ENCODE assay signal across 19 cellular contexts in genomic region chr2:238739668-238740067, GRCh38.
"Had no signal": no experiment of that assay in that cellular context is flagged by ENCODE, and none has a peak within 500 bp of the region (broad histone marks: within the 10 kb centered on the region; RNA-seq: fewer than 3 reads in every experiment).

No MANE protein-coding gene starts in this region.

- H3K27ac Mint-ChIP-seq: activated CD4-positive, alpha-beta T cell treated with anti-CD3 and anti-CD28 coated beads, Interleukin-2, amount 10 ng/mL, durations not matched to agents 7 days and 5 days; activated naive CD4-positive, alpha-beta T cell treated with anti-CD3 and anti-CD28 coated beads, Interleukin-2, amount 50 U/mL, for 24 hours; natural killer cell; type B pancreatic cell had no signal

- H3K36me3 ChIP-seq: neutrophil, right lobe of liver, stomach had no signal

- ATAC-seq: esophagus mucosa, left lobe of liver, natural killer cell, right lobe of liver had no signal

- H3K4me1 Mint-ChIP-seq: activated CD4-positive, alpha-beta T cell treated with anti-CD3 and anti-CD28 coated beads, Interleukin-2, amount 10 ng/mL, durations not matched to agents 7 days and 5 days; activated naive CD4-positive, alpha-beta T cell treated with anti-CD3 and anti-CD28 coated beads, Interleukin-2, amount 50 U/mL, for 24 hours; natural killer cell had no signal

- H3K4me3 Mint-ChIP-seq: activated CD4-positive, alpha-beta T cell treated with anti-CD3 and anti-CD28 coated beads, Interleukin-2, amount 10 ng/mL, durations not matched to agents 7 days and 5 days; activated naive CD4-positive, alpha-beta T cell treated with anti-CD3 and anti-CD28 coated beads, Interleukin-2, amount 50 U/mL, for 24 hours; natural killer cell; type B pancreatic cell had no signal

- H3K27me3 ChIP-seq: neutrophil, right lobe of liver had no signal

- H3K4me2 ChIP-seq: hepatocyte had no signal

- H3K79me2 ChIP-seq: hepatocyte, parathyroid adenoma had no signal

- H3K27ac ChIP-seq: hepatocyte, neutrophil, parathyroid adenoma, right lobe of liver, stomach had no signal

- H2AFZ ChIP-seq: hepatocyte, parathyroid adenoma had no signal

- H3K9me3 ChIP-seq: neutrophil, right lobe of liver had no signal

- H3K4me3 ChIP-seq: hepatocyte, lung, right lobe of liver, stomach had no signal

- H3K4me1 ChIP-seq: parathyroid adenoma, right lobe of liver, stomach had no signal

- DNase-seq: activated CD4-positive, alpha-beta T cell treated with anti-CD3 and anti-CD28 coated beads, Interleukin-2, amount 10 ng/mL, durations not matched to agents 7 days and 5 days; activated gamma-delta T cell; cerebellar nuclear complex; cortex of kidney; kidney; natural killer cell; right lobe of liver; small intestine; stimulated activated CD4-positive, alpha-beta T cell treated with anti-CD3 and anti-CD28 coated beads, Interleukin-4, amount 100 ng/mL, for 1 hour; stomach; T-helper 9 cell had no signal

- H3K36me3 Mint-ChIP-seq: activated naive CD4-positive, alpha-beta T cell treated with anti-CD3 and anti-CD28 coated beads, Interleukin-2, amount 50 U/mL, for 24 hours; natural killer cell; type B pancreatic cell had no signal

- H3K9me3 Mint-ChIP-seq: activated CD4-positive, alpha-beta T cell treated with anti-CD3 and anti-CD28 coated beads, Interleukin-2, amount 10 ng/mL, durations not matched to agents 7 days and 5 days; activated naive CD4-positive, alpha-beta T cell treated with anti-CD3 and anti-CD28 coated beads, Interleukin-2, amount 50 U/mL, for 24 hours; natural killer cell had no signal

- H3K9ac ChIP-seq: parathyroid adenoma had no signal
